9 cellular contexts compared by ENCODE assay signal in genomic region chr3:49296781-49297420, GRCh38. TPM values are rescaled to one million over a fixed set of nuclear protein-coding genes. Genes with fewer than 3 reads are reported as not detected.
DNase-seq lines count a peak whose midpoint lies in the region; ATAC-seq, FAIRE-seq and TF ChIP-seq lines count a peak whose summit lies in the region.
"Had no signal": no experiment of that assay in that cellular context is flagged by ENCODE, and none has a peak within 500 bp of the region (broad histone marks: within the 10 kb centered on the region; RNA-seq: fewer than 3 reads in every experiment).

No MANE protein-coding gene starts in this region.

- H3K27ac ChIP-seq in lung (ENCODE audit: low read depth in 1 of 2, low read length in 1 of 2) = peak overlapping the region; percentile 75 to 80
- H3K27ac ChIP-seq in tibial nerve = peak overlapping the region in 3 of 4 donors; percentile 31 to 77 (median 70)
- H3K27ac ChIP-seq in CD8-positive, alpha-beta T cell (ENCODE audit: low read depth, low read length) = no peak overlapping the region

- no peak overlapping the region for H3K4me3 Mint-ChIP-seq in activated T-cell treated with anti-CD3 and anti-CD28 coated beads, Interleukin-2, amount 50 U/mL, for 24 hours
- no peak overlapping the region for H3K4me3 Mint-ChIP-seq in activated T-cell treated with anti-CD3 and anti-CD28 coated beads, Interleukin-2, amount 50 U/mL, for 4 hours
- H3K4me3 Mint-ChIP-seq in effector memory CD8-positive, alpha-beta T cell = no peak overlapping the region
- H3K4me3 Mint-ChIP-seq in stimulated activated memory B cell treated with anti-CD40 and anti-IgM and Interleukin-4, amounts not matched to agents 10 μg/mL and 1 μg/mL and 100 μg/mL, for 72 hours = no peak overlapping the region
- H3K4me3 Mint-ChIP-seq in CD8-positive, alpha-beta T cell = no peak overlapping the region

- intact Hi-C loops in CD8-positive, alpha-beta T cell (cut with DNase I, micrococcal nuclease) = loop anchor here (5.0 to 10.0 kb wide), 2 partner anchors 48 to 125 kb away; partner anchors contain the start of genes KLHDC8B (in 1 of the 2) and USP4 (in 1 of the 2)

- WGBS in lung, 2 donors = 48 to 64% methylated on average over 2 of the region's 2 CpGs
- WGBS in tibial nerve, 2 donors = 62 to 63% methylated on average over 2 of the region's 2 CpGs

- TF ChIP-seq EP300 in tibial nerve (IDR thresholded peaks at IDR 0.05) = no peak

- H3K36me3 ChIP-seq in lung (ENCODE audit: control insufficient read depth in 2 of 2, insufficient read depth in 2 of 2, low read length in 2 of 2) (peaks cover 31 to 61% of the 10 kb centered on the region in 2 donors), tibial nerve (peaks cover 0 to 94% (median 45%) of the 10 kb centered on the region in 3 donors)
- peaks cover 52% of the 10 kb centered on the region for H3K36me3 ChIP-seq in CD8-positive, alpha-beta T cell (ENCODE audit: insufficient read depth, low read length)

- no peak overlapping the region for H3K4me3 ChIP-seq in lung
- no peak overlapping the region for H3K4me3 ChIP-seq in tibial nerve
- H3K4me3 ChIP-seq in CD8-positive, alpha-beta T cell (ENCODE audit: low read depth, low read length) = no peak overlapping the region

- no peaks in the 10 kb centered on the region for H3K27me3 Mint-ChIP-seq in activated T-cell treated with anti-CD3 and anti-CD28 coated beads, Interleukin-2, amount 50 U/mL, for 24 hours
- H3K27me3 Mint-ChIP-seq in activated T-cell treated with anti-CD3 and anti-CD28 coated beads, Interleukin-2, amount 50 U/mL, for 4 hours (ENCODE audit: low read depth) = no peaks in the 10 kb centered on the region
- H3K27me3 Mint-ChIP-seq in effector memory CD8-positive, alpha-beta T cell = no peaks in the 10 kb centered on the region
- no peaks in the 10 kb centered on the region for H3K27me3 Mint-ChIP-seq in stimulated activated memory B cell treated with anti-CD40 and anti-IgM and Interleukin-4, amounts not matched to agents 10 μg/mL and 1 μg/mL and 100 μg/mL, for 72 hours
- no peaks in the 10 kb centered on the region for H3K27me3 Mint-ChIP-seq in CD8-positive, alpha-beta T cell (ENCODE audit: low read depth)

- no peaks in the 10 kb centered on the region for H3K27me3 ChIP-seq in lung (ENCODE audit: control insufficient read depth, insufficient read depth)
- H3K27me3 ChIP-seq in tibial nerve = no peaks in the 10 kb centered on the region
- H3K27me3 ChIP-seq in CD8-positive, alpha-beta T cell (ENCODE audit: insufficient read depth, low read length) = no peaks in the 10 kb centered on the region

- H3K27ac Mint-ChIP-seq in activated T-cell treated with anti-CD3 and anti-CD28 coated beads, Interleukin-2, amount 50 U/mL, for 24 hours = peak overlapping the region; percentile 83
- H3K27ac Mint-ChIP-seq in effector memory CD8-positive, alpha-beta T cell = peak overlapping the region; percentile 23 to 82
- H3K27ac Mint-ChIP-seq in stimulated activated memory B cell treated with anti-CD40 and anti-IgM and Interleukin-4, amounts not matched to agents 10 μg/mL and 1 μg/mL and 100 μg/mL, for 72 hours = no peak overlapping the region
- H3K27ac Mint-ChIP-seq in CD8-positive, alpha-beta T cell = no peak overlapping the region

- H3K4me1 ChIP-seq in lung (ENCODE audit: control insufficient read depth in 2 of 2, insufficient read depth in 2 of 2, low read length in 2 of 2) = peaks cover 6 to 7% of the 10 kb centered on the region in 2 donors
- H3K4me1 ChIP-seq in tibial nerve = peaks cover 0 to 17% (median 0%) of the 10 kb centered on the region in 4 donors
- no peaks in the 10 kb centered on the region for H3K4me1 ChIP-seq in CD8-positive, alpha-beta T cell (ENCODE audit: insufficient read depth, low read length)

- TF ChIP-seq POLR2A in tibial nerve (IDR thresholded peaks at IDR 0.05) = no peak

- H3K4me1 Mint-ChIP-seq in activated T-cell treated with anti-CD3 and anti-CD28 coated beads, Interleukin-2, amount 50 U/mL, for 24 hours (ENCODE audit: low read depth) = peaks cover 5% of the 10 kb centered on the region
- no peaks in the 10 kb centered on the region for H3K4me1 Mint-ChIP-seq in activated T-cell treated with anti-CD3 and anti-CD28 coated beads, Interleukin-2, amount 50 U/mL, for 4 hours (ENCODE audit: low read depth)
- no peaks in the 10 kb centered on the region for H3K4me1 Mint-ChIP-seq in effector memory CD8-positive, alpha-beta T cell (ENCODE audit: low read depth in 2 of 2)
- no peaks in the 10 kb centered on the region for H3K4me1 Mint-ChIP-seq in stimulated activated memory B cell treated with anti-CD40 and anti-IgM and Interleukin-4, amounts not matched to agents 10 μg/mL and 1 μg/mL and 100 μg/mL, for 72 hours
- peaks cover 5% of the 10 kb centered on the region for H3K4me1 Mint-ChIP-seq in CD8-positive, alpha-beta T cell (ENCODE audit: low read depth)

- peaks cover 88% of the 10 kb centered on the region for H3K36me3 Mint-ChIP-seq in activated T-cell treated with anti-CD3 and anti-CD28 coated beads, Interleukin-2, amount 50 U/mL, for 24 hours (ENCODE audit: low read depth)
- H3K36me3 Mint-ChIP-seq in activated T-cell treated with anti-CD3 and anti-CD28 coated beads, Interleukin-2, amount 50 U/mL, for 4 hours (ENCODE audit: insufficient read depth) = peaks cover 41% of the 10 kb centered on the region
- H3K36me3 Mint-ChIP-seq in effector memory CD8-positive, alpha-beta T cell (ENCODE audit: insufficient read depth) = peaks cover 92% of the 10 kb centered on the region
- peaks cover 60% of the 10 kb centered on the region for H3K36me3 Mint-ChIP-seq in stimulated activated memory B cell treated with anti-CD40 and anti-IgM and Interleukin-4, amounts not matched to agents 10 μg/mL and 1 μg/mL and 100 μg/mL, for 72 hours
- H3K36me3 Mint-ChIP-seq in CD8-positive, alpha-beta T cell = peaks cover 84% of the 10 kb centered on the region

- H3K9me3 Mint-ChIP-seq in activated T-cell treated with anti-CD3 and anti-CD28 coated beads, Interleukin-2, amount 50 U/mL, for 24 hours = no peaks in the 10 kb centered on the region
- H3K9me3 Mint-ChIP-seq in activated T-cell treated with anti-CD3 and anti-CD28 coated beads, Interleukin-2, amount 50 U/mL, for 4 hours = no peaks in the 10 kb centered on the region
- H3K9me3 Mint-ChIP-seq in effector memory CD8-positive, alpha-beta T cell = no peaks in the 10 kb centered on the region
- H3K9me3 Mint-ChIP-seq in stimulated activated memory B cell treated with anti-CD40 and anti-IgM and Interleukin-4, amounts not matched to agents 10 μg/mL and 1 μg/mL and 100 μg/mL, for 72 hours = no peaks in the 10 kb centered on the region
- no peaks in the 10 kb centered on the region for H3K9me3 Mint-ChIP-seq in CD8-positive, alpha-beta T cell

- CTCF ChIA-PET in CD8-positive, alpha-beta T cell (lab: Charles Lee) = interaction anchor here (0.8 to 2.1 kb wide), 4 partner anchors 12 to 152 kb away, joined by 5 to 9 read pairs (median 7); partner anchors contain the start of gene KLHDC8B

- H3K9me3 ChIP-seq in lung (ENCODE audit: control insufficient read depth in 2 of 2, insufficient read depth in 1 of 2, low read length in 1 of 2) (no peaks in the 10 kb centered on the region), tibial nerve (no peaks in the 10 kb centered on the region)
- no peaks in the 10 kb centered on the region for H3K9me3 ChIP-seq in CD8-positive, alpha-beta T cell (ENCODE audit: low read length)

- DNase-seq in activated T-cell treated with anti-CD3 and anti-CD28 coated beads, Interleukin-2, amount 50 U/mL, for 24 hours = no peak
- DNase-seq in activated T-cell treated with anti-CD3 and anti-CD28 coated beads, Interleukin-2, amount 50 U/mL, for 4 hours = no peak
- no peak for DNase-seq in effector memory CD8-positive, alpha-beta T cell
- DNase-seq in lung (ENCODE audit: low spot score) = peak; percentile 32
- peak; percentile 33 to 62 for DNase-seq in tibial nerve (ENCODE audit: low spot score in 2 of 2)
- DNase-seq in CD8-positive, alpha-beta T cell = no peak
- DNase-seq in frontal cortex (ENCODE audit: low spot score in 2 of 2) = no peak
- DNase-seq: MV-4-11 had no signal

- POLR2A ChIA-PET in CD8-positive, alpha-beta T cell (lab: Charles Lee) = interaction anchor here (1.0 kb wide), 1 partner anchor 152 kb away, joined by 3 read pairs; no protein-coding TSS in a partner anchor

- no peak for ATAC-seq in activated T-cell treated with anti-CD3 and anti-CD28 coated beads, Interleukin-2, amount 50 U/mL, for 4 hours
- no peak for ATAC-seq in effector memory CD8-positive, alpha-beta T cell (replicated peaks)
- ATAC-seq in lung (ENCODE audit: insufficient read depth, low FRiP score) = no peak
- no peak for ATAC-seq in stimulated activated memory B cell treated with anti-CD40 and anti-IgM and Interleukin-4, amounts not matched to agents 10 μg/mL and 1 μg/mL and 100 μg/mL, for 72 hours
- ATAC-seq in CD8-positive, alpha-beta T cell = no peak

- FAIRE-seq in frontal cortex (lab: Jason Lieb, UNC) = no peak

- no peak for TF ChIP-seq CTCF in lung (IDR thresholded peaks at IDR 0.05; ENCODE audit: control extremely low read depth, extremely low read depth)
- no peak for TF ChIP-seq CTCF in tibial nerve (IDR thresholded peaks at IDR 0.05)
- no peak for TF ChIP-seq CTCF in CD8-positive, alpha-beta T cell (IDR thresholded peaks at IDR 0.05)

RNA-seq across cellular contexts. Expression of gene C3orf62, which starts 19.9 kb away (rescaled TPM):
- total RNA-seq in activated T-cell treated with anti-CD3 and anti-CD28 coated beads, Interleukin-2, amount 50 U/mL, for 4 hours = 1 to 10 TPM; 4.7 to 5.5 (median 5.2) TPM
- total RNA-seq in lung (1 to 10 TPM; 5.2 to 8.2 TPM), tibial nerve (1 to 10 TPM; 2.6 to 3.3 (median 3.0) TPM), frontal cortex (6.5 TPM)
- 1 to 10 TPM; 6.0 to 8.1 TPM for polyA plus RNA-seq in lung
- total RNA-seq in CD8-positive, alpha-beta T cell = 1 to 10 TPM; 7.1 to 7.3 TPM

RNA-seq across cellular contexts. Expression of gene USP4, which starts 43.0 kb away (rescaled TPM):
- total RNA-seq in activated T-cell treated with anti-CD3 and anti-CD28 coated beads, Interleukin-2, amount 50 U/mL, for 4 hours = 10 to 100 TPM; 60.1 to 71.3 (median 61.6) TPM
- total RNA-seq in lung (10 to 100 TPM; 67.1 to 72.4 TPM), tibial nerve (10 to 100 TPM; 33.7 to 49.8 (median 46.0) TPM), frontal cortex (22.0 TPM)
- polyA plus RNA-seq in lung = 10 to 100 TPM; 39.4 to 42.2 TPM
- 10 to 100 TPM; 78.0 to 92.4 TPM for total RNA-seq in CD8-positive, alpha-beta T cell

Comparison
In these comparisons a context has a peak if more than half of its experiments do, and no peak if none do; other contexts are left out.
1. DNase-seq: peak in lung (single experiment) and tibial nerve (2 of 2); none in activated T-cell treated with anti-CD3 and anti-CD28 coated beads, Interleukin-2, amount 50 U/mL, for 24 hours (single experiment), activated T-cell treated with anti-CD3 and anti-CD28 coated beads, Interleukin-2, amount 50 U/mL, for 4 hours (single experiment), effector memory CD8-positive, alpha-beta T cell (0 of 3), CD8-positive, alpha-beta T cell (0 of 7) and frontal cortex (0 of 2).
2. H3K27ac Mint-ChIP-seq: peak in activated T-cell treated with anti-CD3 and anti-CD28 coated beads, Interleukin-2, amount 50 U/mL, for 24 hours (single experiment) and effector memory CD8-positive, alpha-beta T cell (2 of 2); none in stimulated activated memory B cell treated with anti-CD40 and anti-IgM and Interleukin-4, amounts not matched to agents 10 μg/mL and 1 μg/mL and 100 μg/mL, for 72 hours (single experiment) and CD8-positive, alpha-beta T cell (single experiment).